Comparison of ENCODE assay signal across 26 cellular contexts in genomic region chr11:59417023-59417422, GRCh38. TPM values are rescaled to one million over a fixed set of nuclear protein-coding genes. Genes with fewer than 3 reads are reported as not detected.
"Had no signal": no experiment of that assay in that cellular context is flagged by ENCODE, and none has a peak within 500 bp of the region (broad histone marks: within the 10 kb centered on the region; RNA-seq: fewer than 3 reads in every experiment).

No MANE protein-coding gene starts in this region.

- H3K9me3 Mint-ChIP-seq: activated CD4-positive, alpha-beta memory T cell treated with anti-CD3 and anti-CD28 coated beads, Interleukin-2, amount 10 ng/mL, durations not matched to agents 7 days and 5 days; activated naive CD4-positive, alpha-beta T cell treated with anti-CD3 and anti-CD28 coated beads, Interleukin-2, amount 50 U/mL, for 72 hours; nephron had no signal

- H3K36me3 ChIP-seq: colonic mucosa, left lung, thyroid gland, WERI-Rb-1 had no signal

- FAIRE-seq: endometrium, kidney had no signal

- H3K4me1 Mint-ChIP-seq: nephron had no signal

- H3K27me3 Mint-ChIP-seq: progenitor cell of endocrine pancreas had no signal

- H3K4me1 ChIP-seq: body of pancreas, colonic mucosa, left lung, thyroid gland had no signal

- H3K4me3 Mint-ChIP-seq: activated CD4-positive, alpha-beta memory T cell treated with anti-CD3 and anti-CD28 coated beads, Interleukin-2, amount 10 ng/mL, durations not matched to agents 7 days and 5 days; nephron had no signal

- H3K36me3 Mint-ChIP-seq: activated naive CD4-positive, alpha-beta T cell treated with anti-CD3 and anti-CD28 coated beads, Interleukin-2, amount 50 U/mL, for 72 hours had no signal

- H3K9me3 ChIP-seq: body of pancreas, colonic mucosa, left lung, thyroid gland had no signal

- H3K27ac ChIP-seq: body of pancreas, colonic mucosa, left lung, thyroid gland, WERI-Rb-1 had no signal

- DNase-seq: activated CD4-positive, alpha-beta memory T cell treated with anti-CD3 and anti-CD28 coated beads, Interleukin-2, amount 10 ng/mL, durations not matched to agents 7 days and 5 days; activated CD4-positive, alpha-beta T cell treated with anti-CD3 and anti-CD28 coated beads for 4 hours; activated CD8-positive, alpha-beta memory T cell treated with anti-CD3 and anti-CD28 coated beads, Interleukin-2, amount 50 U/mL, for 4 hours; activated gamma-delta T cell; activated T-cell treated with anti-CD3 and anti-CD28 coated beads, Interleukin-2, amount 50 U/mL, for 48 hours; amygdala; body of pancreas; central memory CD4-positive, alpha-beta T cell; colonic mucosa; glutamatergic neuron; kidney; left lung; mammary epithelial cell; nucleus accumbens; right cardiac atrium; thyroid gland; WERI-Rb-1 had no signal

- ATAC-seq: activated naive CD4-positive, alpha-beta T cell treated with anti-CD3 and anti-CD28 coated beads, Interleukin-2, amount 50 U/mL, for 72 hours; body of pancreas; esophagus mucosa; left lung; right cardiac atrium had no signal

- H3K27me3 ChIP-seq: body of pancreas, colonic mucosa, left lung, thyroid gland had no signal

- H3K4me3 ChIP-seq: body of pancreas, colonic mucosa, left lung, smooth muscle cell, thyroid gland had no signal

- H3K27ac Mint-ChIP-seq: activated CD4-positive, alpha-beta memory T cell treated with anti-CD3 and anti-CD28 coated beads, Interleukin-2, amount 10 ng/mL, durations not matched to agents 7 days and 5 days; activated naive CD4-positive, alpha-beta T cell treated with anti-CD3 and anti-CD28 coated beads, Interleukin-2, amount 50 U/mL, for 72 hours; nephron; progenitor cell of endocrine pancreas had no signal

RNA-seq across cellular contexts. Expression of gene OR5A2, which starts 9.2 kb away (rescaled TPM):
- total RNA-seq: activated CD4-positive, alpha-beta memory T cell treated with anti-CD3 and anti-CD28 coated beads, Interleukin-2, amount 10 ng/mL, durations not matched to agents 7 days and 5 days; activated naive CD4-positive, alpha-beta T cell treated with anti-CD3 and anti-CD28 coated beads, Interleukin-2, amount 50 U/mL, for 72 hours; body of pancreas; colonic mucosa; esophagus mucosa; kidney; left lung; mammary epithelial cell; mononuclear cell; progenitor cell of endocrine pancreas; right cardiac atrium; smooth muscle cell; T-helper 1 cell treated with Interleukin-12 subunit alpha and Interleukin-12 subunit beta and Interleukin-4 antibody, amounts not matched to agents 30 ng/mL and 1 ng/mL, for 36 hours; thyroid gland; urinary bladder had no signal
- polyA plus RNA-seq: mammary epithelial cell, right cardiac atrium, smooth muscle cell, urinary bladder had no signal

RNA-seq across cellular contexts. Expression of gene OR5A1, which starts 19.2 kb away (rescaled TPM):
- total RNA-seq: activated CD4-positive, alpha-beta memory T cell treated with anti-CD3 and anti-CD28 coated beads, Interleukin-2, amount 10 ng/mL, durations not matched to agents 7 days and 5 days; activated naive CD4-positive, alpha-beta T cell treated with anti-CD3 and anti-CD28 coated beads, Interleukin-2, amount 50 U/mL, for 72 hours; body of pancreas; colonic mucosa; esophagus mucosa; kidney; left lung; mammary epithelial cell; progenitor cell of endocrine pancreas; right cardiac atrium; smooth muscle cell; T-helper 1 cell treated with Interleukin-12 subunit alpha and Interleukin-12 subunit beta and Interleukin-4 antibody, amounts not matched to agents 30 ng/mL and 1 ng/mL, for 36 hours; urinary bladder had no signal
- polyA plus RNA-seq: mammary epithelial cell, right cardiac atrium, smooth muscle cell, urinary bladder had no signal

RNA-seq across cellular contexts. Expression of gene OR4D6, which starts 39.7 kb away (rescaled TPM):
- total RNA-seq: activated CD4-positive, alpha-beta memory T cell treated with anti-CD3 and anti-CD28 coated beads, Interleukin-2, amount 10 ng/mL, durations not matched to agents 7 days and 5 days; activated naive CD4-positive, alpha-beta T cell treated with anti-CD3 and anti-CD28 coated beads, Interleukin-2, amount 50 U/mL, for 72 hours; body of pancreas; colonic mucosa; esophagus mucosa; kidney; left lung; mammary epithelial cell; mononuclear cell; progenitor cell of endocrine pancreas; right cardiac atrium; smooth muscle cell; T-helper 1 cell treated with Interleukin-12 subunit alpha and Interleukin-12 subunit beta and Interleukin-4 antibody, amounts not matched to agents 30 ng/mL and 1 ng/mL, for 36 hours; thyroid gland; urinary bladder had no signal
- polyA plus RNA-seq: mammary epithelial cell, right cardiac atrium, smooth muscle cell, urinary bladder had no signal

RNA-seq across cellular contexts. Expression of gene OR4D10, which starts 56.1 kb away (rescaled TPM):
- total RNA-seq: activated CD4-positive, alpha-beta memory T cell treated with anti-CD3 and anti-CD28 coated beads, Interleukin-2, amount 10 ng/mL, durations not matched to agents 7 days and 5 days; activated naive CD4-positive, alpha-beta T cell treated with anti-CD3 and anti-CD28 coated beads, Interleukin-2, amount 50 U/mL, for 72 hours; body of pancreas; colonic mucosa; esophagus mucosa; kidney; left lung; mammary epithelial cell; mononuclear cell; progenitor cell of endocrine pancreas; right cardiac atrium; smooth muscle cell; T-helper 1 cell treated with Interleukin-12 subunit alpha and Interleukin-12 subunit beta and Interleukin-4 antibody, amounts not matched to agents 30 ng/mL and 1 ng/mL, for 36 hours; thyroid gland; urinary bladder had no signal
- polyA plus RNA-seq: mammary epithelial cell, right cardiac atrium, smooth muscle cell, urinary bladder had no signal

RNA-seq across cellular contexts. Expression of gene OR5AN1, which starts 58.3 kb away (rescaled TPM):
- total RNA-seq: activated CD4-positive, alpha-beta memory T cell treated with anti-CD3 and anti-CD28 coated beads, Interleukin-2, amount 10 ng/mL, durations not matched to agents 7 days and 5 days; activated naive CD4-positive, alpha-beta T cell treated with anti-CD3 and anti-CD28 coated beads, Interleukin-2, amount 50 U/mL, for 72 hours; body of pancreas; colonic mucosa; esophagus mucosa; kidney; left lung; mammary epithelial cell; progenitor cell of endocrine pancreas; right cardiac atrium; smooth muscle cell; T-helper 1 cell treated with Interleukin-12 subunit alpha and Interleukin-12 subunit beta and Interleukin-4 antibody, amounts not matched to agents 30 ng/mL and 1 ng/mL, for 36 hours; thyroid gland; urinary bladder had no signal
- polyA plus RNA-seq: mammary epithelial cell, right cardiac atrium, smooth muscle cell, urinary bladder had no signal
